Comparison of ENCODE assay signal across 15 cellular contexts in genomic region chr3:27487383-27487782, GRCh38. TPM values are rescaled to one million over a fixed set of nuclear protein-coding genes. Genes with fewer than 3 reads are reported as not detected.
DNase-seq lines count a peak whose midpoint lies in the region; ATAC-seq, FAIRE-seq and TF ChIP-seq lines count a peak whose summit lies in the region.
"Had no signal": no experiment of that assay in that cellular context is flagged by ENCODE, and none has a peak within 500 bp of the region (broad histone marks: within the 10 kb centered on the region; RNA-seq: fewer than 3 reads in every experiment).

No MANE protein-coding gene starts in this region.

- no peaks in the 10 kb centered on the region for H3K9me3 Mint-ChIP-seq in neural crest cell
- H3K9me3 Mint-ChIP-seq: CD14-positive monocyte; CD8-positive, alpha-beta T cell; GM23338 had no signal

- no peaks in the 10 kb centered on the region for H3K36me3 Mint-ChIP-seq in neural crest cell (ENCODE audit: low read depth)
- H3K36me3 Mint-ChIP-seq: CD14-positive monocyte had no signal

- TF ChIP-seq CTCF in AG10803 (conservative IDR thresholded peaks at IDR 0.05; ENCODE audit: low read length), result no peak
- TF ChIP-seq CTCF in D721Med (IDR thresholded peaks at IDR 0.05; ENCODE audit: insufficient read depth, missing control alignments), result no peak
- no peak for TF ChIP-seq CTCF in neural crest cell (conservative IDR thresholded peaks at IDR 0.05)

- DNase-seq in AG10803 (ENCODE audit: low read depth), result peak; percentile 35
- no peak for DNase-seq in D721Med (ENCODE audit: insufficient read length, low spot score)
- peak; percentile 35 for DNase-seq in fibroblast of gingiva (ENCODE audit: low read depth)
- no peak for DNase-seq in neural crest cell (ENCODE audit: low read depth, low spot score)
- DNase-seq: CD8-positive, alpha-beta T cell; COR-L47; DND-41; GDM1; H7 had no signal

- H3K4me1 Mint-ChIP-seq in neural crest cell, result peaks cover 7% of the 10 kb centered on the region

- FAIRE-seq in D721Med (lab: Jason Lieb, UNC), result peak; percentile 75
- FAIRE-seq: A549, GM12892 had no signal

- H3K27ac Mint-ChIP-seq in neural crest cell (ENCODE audit: unreplicated experiment), result no peak overlapping the region
- H3K27ac Mint-ChIP-seq: CD14-positive monocyte; CD8-positive, alpha-beta T cell; GM23338 had no signal

- H3K4me3 Mint-ChIP-seq in neural crest cell, result peak overlapping the region; percentile 16
- H3K4me3 Mint-ChIP-seq: CD14-positive monocyte; CD8-positive, alpha-beta T cell; GM23338 had no signal

- H3K4me3 ChIP-seq in AG10803 (ENCODE audit: low read length), result no peak overlapping the region
- H3K4me3 ChIP-seq: A549, GM23338 had no signal

- ATAC-seq in HG02759 (IDR thresholded peaks at IDR 0.05; ENCODE audit: unreplicated experiment), result no peak
- no peak for ATAC-seq in HG03135 (IDR thresholded peaks at IDR 0.05; ENCODE audit: unreplicated experiment)
- ATAC-seq: A549; CD8-positive, alpha-beta T cell; GM23338 had no signal

- H3K27me3 Mint-ChIP-seq in neural crest cell (ENCODE audit: low read depth), result no peaks in the 10 kb centered on the region

RNA-seq across cellular contexts. Expression of gene SLC4A7, which starts 3.2 kb away (rescaled TPM):
- 63.9 and 69.0 TPM in 2 replicates for total RNA-seq in neural crest cell

Comparison
In these comparisons a context has a peak if more than half of its experiments do, and no peak if none do; other contexts are left out.
1. DNase-seq: peak in AG10803 (single experiment) and fibroblast of gingiva (single experiment); none in D721Med (single experiment) and neural crest cell (single experiment).